In genomic region chr17:73834684-73835343, GRCh38 we compare ENCODE assay signal across 26 cellular contexts.
DNase-seq lines count a peak whose midpoint lies in the region; ATAC-seq and TF ChIP-seq lines count a peak whose summit lies in the region.
"Had no signal": no experiment of that assay in that cellular context is flagged by ENCODE, and none has a peak within 500 bp of the region (broad histone marks: within the 10 kb centered on the region; RNA-seq: fewer than 3 reads in every experiment).

No MANE protein-coding gene starts in this region.

- H3K4me3 ChIP-seq in Caco-2 (ENCODE audit: low read depth, low read length) (no peak overlapping the region), colonic mucosa (no peak overlapping the region), spleen (no peak overlapping the region)
- H3K4me3 ChIP-seq: GM12878, HAP-1 had no signal

- POLR2A ChIA-PET in activated CD8-positive, alpha-beta T cell treated with anti-CD3 and anti-CD28 coated beads for 36 hours (lab: Charles Lee): no interaction called here
- POLR2A ChIA-PET in activated CD8-positive, alpha-beta T cell treated with anti-CD3 and anti-CD28 coated beads, Interleukin-2, amount 10 ng/mL, durations not matched to agents 7 days and 5 days (lab: Charles Lee): no interaction called here
- POLR2A ChIA-PET in Caco-2 (lab: Charles Lee): no interaction called here
- POLR2A ChIA-PET in GM10248 (lab: Yijun Ruan, JAX): interaction anchor here (0.6 kb wide), 1 partner anchor 441 kb away, joined by 7 read pairs; no protein-coding TSS in a partner anchor

- no peaks in the 10 kb centered on the region for H3K27me3 Mint-ChIP-seq in activated CD8-positive, alpha-beta T cell treated with anti-CD3 and anti-CD28 coated beads for 36 hours
- H3K27me3 Mint-ChIP-seq in activated CD8-positive, alpha-beta T cell treated with anti-CD3 and anti-CD28 coated beads, Interleukin-2, amount 10 ng/mL, durations not matched to agents 7 days and 5 days (ENCODE audit: low read depth): peaks cover 2% of the 10 kb centered on the region
- H3K27me3 Mint-ChIP-seq in Caco-2 (ENCODE audit: insufficient read depth, unreplicated experiment): peaks cover 8% of the 10 kb centered on the region
- no peaks in the 10 kb centered on the region for H3K27me3 Mint-ChIP-seq in activated T-helper 2 cell treated with anti-CD3 and anti-CD28 coated beads, Interferon-gamma antibody, Interleukin-2, Interleukin-4, amounts not matched to agents 10 μg/mL and 5 μg/mL and 100 μg/mL, durations not matched to agents 14 hours and 24 hours and 36 hours (ENCODE audit: low read depth)

- DNase-seq in activated CD8-positive, alpha-beta T cell treated with anti-CD3 and anti-CD28 coated beads for 36 hours: no peak
- DNase-seq in activated CD8-positive, alpha-beta T cell treated with anti-CD3 and anti-CD28 coated beads, Interleukin-2, amount 10 ng/mL, durations not matched to agents 7 days and 5 days: no peak
- DNase-seq in Caco-2: no peak
- DNase-seq in colonic mucosa: peak; percentile 61
- peak; percentile 5 for DNase-seq in spleen
- DNase-seq in activated T-helper 2 cell treated with anti-CD3 and anti-CD28 coated beads, Interferon-gamma antibody, Interleukin-2, Interleukin-4, amounts not matched to agents 10 μg/mL and 5 μg/mL and 100 μg/mL, durations not matched to agents 14 hours and 24 hours and 36 hours (ENCODE audit: low spot score): no peak
- DNase-seq in GM10248 (ENCODE audit: extremely low spot score): no peak
- DNase-seq: 8988T, ACHN, BE2C, GOT3, HFFc6, Karpas-422, NCI-H1436, NCI-H187, NCI-H2081 treated with DMSO at 0.1 percent for 48 hours, NCI-H2171 treated with DMSO at 0.1 percent for 48 hours, NCI-H345, NCI-H524, NCI-H774, SK-N-SH had no signal

- no peaks in the 10 kb centered on the region for H3K36me3 ChIP-seq in Caco-2 (ENCODE audit: control insufficient read depth, insufficient read depth, low read length)
- H3K36me3 ChIP-seq in colonic mucosa: no peaks in the 10 kb centered on the region
- no peaks in the 10 kb centered on the region for H3K36me3 ChIP-seq in spleen
- H3K36me3 ChIP-seq: BE2C, HAP-1 had no signal

- BruUV-seq in Caco-2 (replicated peaks; lab: Mats Ljungman, UMichigan): no TSS peak

- H3K9me3 ChIP-seq in Caco-2 (no peaks in the 10 kb centered on the region; the same call in 1 of the 2 replicates), colonic mucosa (no peaks in the 10 kb centered on the region), spleen (peaks cover 0 to 10% (median 2%) of the 10 kb centered on the region in 8 donors)
- H3K9me3 ChIP-seq: BE2C, HAP-1 had no signal

- peaks cover 5% of the 10 kb centered on the region for H3K36me3 Mint-ChIP-seq in activated CD8-positive, alpha-beta T cell treated with anti-CD3 and anti-CD28 coated beads for 36 hours (ENCODE audit: low read depth)
- no peaks in the 10 kb centered on the region for H3K36me3 Mint-ChIP-seq in activated CD8-positive, alpha-beta T cell treated with anti-CD3 and anti-CD28 coated beads, Interleukin-2, amount 10 ng/mL, durations not matched to agents 7 days and 5 days (ENCODE audit: low read depth)
- peaks cover 7% of the 10 kb centered on the region for H3K36me3 Mint-ChIP-seq in Caco-2 (ENCODE audit: insufficient read depth, unreplicated experiment)
- no peaks in the 10 kb centered on the region for H3K36me3 Mint-ChIP-seq in activated T-helper 2 cell treated with anti-CD3 and anti-CD28 coated beads, Interferon-gamma antibody, Interleukin-2, Interleukin-4, amounts not matched to agents 10 μg/mL and 5 μg/mL and 100 μg/mL, durations not matched to agents 14 hours and 24 hours and 36 hours (ENCODE audit: low read depth)
- H3K36me3 Mint-ChIP-seq: CD14-positive monocyte, IgD-negative memory B cell had no signal

- intact Hi-C loops in activated CD8-positive, alpha-beta T cell treated with anti-CD3 and anti-CD28 coated beads for 36 hours (cut with micrococcal nuclease): no loop called here
- intact Hi-C loops in Caco-2 (cut with micrococcal nuclease; ENCODE audit: unreplicated experiment): no loop called here
- intact Hi-C loops in colonic mucosa (cut with DNase I): no loop called here
- intact Hi-C loops in spleen (cut with DNase I; ENCODE audit: low total_unique reads): no loop called here
- intact Hi-C loops in activated T-helper 2 cell treated with anti-CD3 and anti-CD28 coated beads, Interferon-gamma antibody, Interleukin-2, Interleukin-4, amounts not matched to agents 10 μg/mL and 5 μg/mL and 100 μg/mL, durations not matched to agents 14 hours and 24 hours and 36 hours (cut with micrococcal nuclease): no loop called here

- no peak for TF ChIP-seq CTCF in activated CD8-positive, alpha-beta T cell treated with anti-CD3 and anti-CD28 coated beads for 36 hours (IDR thresholded peaks at IDR 0.05)
- TF ChIP-seq CTCF in Caco-2 (IDR thresholded peaks at IDR 0.05; ENCODE audit: insufficient read depth in 1 of 2, low read depth in 1 of 2, low read length in 1 of 2, severe bottlenecking in 1 of 2, unreplicated experiment in 1 of 2) (no peak), colonic mucosa (IDR thresholded peaks at IDR 0.05) (no peak), spleen (IDR thresholded peaks at IDR 0.05 in 8 of 11, conservative IDR thresholded peaks at IDR 0.05 in 3 of 11) (no peak), GM10248 (IDR thresholded peaks at IDR 0.05; ENCODE audit: control extremely low read depth, extremely low read depth, low read depth, missing control alignments) (no peak)

- H3K4me1 Mint-ChIP-seq in activated CD8-positive, alpha-beta T cell treated with anti-CD3 and anti-CD28 coated beads for 36 hours (ENCODE audit: low read depth): peaks cover 23% of the 10 kb centered on the region
- peaks cover 2% of the 10 kb centered on the region for H3K4me1 Mint-ChIP-seq in activated CD8-positive, alpha-beta T cell treated with anti-CD3 and anti-CD28 coated beads, Interleukin-2, amount 10 ng/mL, durations not matched to agents 7 days and 5 days (ENCODE audit: low read depth)
- H3K4me1 Mint-ChIP-seq in Caco-2 (ENCODE audit: low read depth, unreplicated experiment): no peaks in the 10 kb centered on the region
- H3K4me1 Mint-ChIP-seq in activated T-helper 2 cell treated with anti-CD3 and anti-CD28 coated beads, Interferon-gamma antibody, Interleukin-2, Interleukin-4, amounts not matched to agents 10 μg/mL and 5 μg/mL and 100 μg/mL, durations not matched to agents 14 hours and 24 hours and 36 hours (ENCODE audit: low read depth): peaks cover 7% of the 10 kb centered on the region
- H3K4me1 Mint-ChIP-seq: IgD-negative memory B cell had no signal

- CTCF ChIA-PET in activated CD8-positive, alpha-beta T cell treated with anti-CD3 and anti-CD28 coated beads for 36 hours (lab: Charles Lee): no interaction called here
- CTCF ChIA-PET in activated CD8-positive, alpha-beta T cell treated with anti-CD3 and anti-CD28 coated beads, Interleukin-2, amount 10 ng/mL, durations not matched to agents 7 days and 5 days (lab: Charles Lee): no interaction called here
- CTCF ChIA-PET in Caco-2 (lab: Charles Lee) (no interaction called here), GM10248 (lab: Yijun Ruan, JAX) (no interaction called here)

- H3K9ac ChIP-seq in colonic mucosa (ENCODE audit: low read depth in 2 of 2, low read length in 2 of 2): no peak overlapping the region
- H3K9ac ChIP-seq: SK-N-SH had no signal

- no peak overlapping the region for H3K27ac ChIP-seq in colonic mucosa
- no peak overlapping the region for H3K27ac ChIP-seq in spleen

- H3K4me1 ChIP-seq in Caco-2 (no peaks in the 10 kb centered on the region), colonic mucosa (no peaks in the 10 kb centered on the region), spleen (peaks cover 0 to 13% (median 0%) of the 10 kb centered on the region in 6 donors)
- H3K4me1 ChIP-seq: HAP-1 had no signal

- H3K27me3 ChIP-seq in Caco-2 (replicated peaks; ENCODE audit: control insufficient read depth, insufficient read depth, low read length) (no peaks in the 10 kb centered on the region), colonic mucosa (no peaks in the 10 kb centered on the region), spleen (replicated peaks in 1 of 7) (peaks cover 0 to 45% (median 0%) of the 10 kb centered on the region in 7 donors)
- H3K27me3 ChIP-seq: BE2C had no signal

- peaks cover 7% of the 10 kb centered on the region for H3K9me3 Mint-ChIP-seq in activated CD8-positive, alpha-beta T cell treated with anti-CD3 and anti-CD28 coated beads for 36 hours
- H3K9me3 Mint-ChIP-seq in activated CD8-positive, alpha-beta T cell treated with anti-CD3 and anti-CD28 coated beads, Interleukin-2, amount 10 ng/mL, durations not matched to agents 7 days and 5 days (ENCODE audit: insufficient read depth): no peaks in the 10 kb centered on the region
- peaks cover 9% of the 10 kb centered on the region for H3K9me3 Mint-ChIP-seq in Caco-2 (ENCODE audit: unreplicated experiment)
- no peaks in the 10 kb centered on the region for H3K9me3 Mint-ChIP-seq in activated T-helper 2 cell treated with anti-CD3 and anti-CD28 coated beads, Interferon-gamma antibody, Interleukin-2, Interleukin-4, amounts not matched to agents 10 μg/mL and 5 μg/mL and 100 μg/mL, durations not matched to agents 14 hours and 24 hours and 36 hours

- 74 to 82% (median 79%) methylated on average over 17 of the region's 17 CpGs for WGBS in spleen, 5 donors

- ATAC-seq in activated CD8-positive, alpha-beta T cell treated with anti-CD3 and anti-CD28 coated beads for 36 hours: peak; percentile 30
- ATAC-seq in activated CD8-positive, alpha-beta T cell treated with anti-CD3 and anti-CD28 coated beads, Interleukin-2, amount 10 ng/mL, durations not matched to agents 7 days and 5 days: no peak
- ATAC-seq in GM21390 (IDR thresholded peaks at IDR 0.05; ENCODE audit: unreplicated experiment): no peak
- ATAC-seq: GM12878 had no signal

- H3K4me3 Mint-ChIP-seq in activated CD8-positive, alpha-beta T cell treated with anti-CD3 and anti-CD28 coated beads for 36 hours: no peak overlapping the region
- H3K4me3 Mint-ChIP-seq in activated CD8-positive, alpha-beta T cell treated with anti-CD3 and anti-CD28 coated beads, Interleukin-2, amount 10 ng/mL, durations not matched to agents 7 days and 5 days: no peak overlapping the region
- H3K4me3 Mint-ChIP-seq in Caco-2 (ENCODE audit: unreplicated experiment): no peak overlapping the region
- no peak overlapping the region for H3K4me3 Mint-ChIP-seq in activated T-helper 2 cell treated with anti-CD3 and anti-CD28 coated beads, Interferon-gamma antibody, Interleukin-2, Interleukin-4, amounts not matched to agents 10 μg/mL and 5 μg/mL and 100 μg/mL, durations not matched to agents 14 hours and 24 hours and 36 hours (ENCODE audit: low read depth)
- H3K4me3 Mint-ChIP-seq: CD14-positive monocyte, HFFc6, IgD-negative memory B cell had no signal

- TF ChIP-seq POLR2A in spleen (IDR thresholded peaks at IDR 0.05): no peak

- no peak overlapping the region for H3K27ac Mint-ChIP-seq in activated CD8-positive, alpha-beta T cell treated with anti-CD3 and anti-CD28 coated beads for 36 hours
- no peak overlapping the region for H3K27ac Mint-ChIP-seq in activated CD8-positive, alpha-beta T cell treated with anti-CD3 and anti-CD28 coated beads, Interleukin-2, amount 10 ng/mL, durations not matched to agents 7 days and 5 days
- peak overlapping the region; percentile 14 for H3K27ac Mint-ChIP-seq in Caco-2 (ENCODE audit: unreplicated experiment)
- no peak overlapping the region for H3K27ac Mint-ChIP-seq in activated T-helper 2 cell treated with anti-CD3 and anti-CD28 coated beads, Interferon-gamma antibody, Interleukin-2, Interleukin-4, amounts not matched to agents 10 μg/mL and 5 μg/mL and 100 μg/mL, durations not matched to agents 14 hours and 24 hours and 36 hours
- H3K27ac Mint-ChIP-seq: CD14-positive monocyte, HFFc6 had no signal

Comparison
In these comparisons a context has a peak if more than half of its experiments do, and no peak if none do; other contexts are left out.
1. DNase-seq: peak in colonic mucosa (single experiment) and spleen (single experiment); none in activated CD8-positive, alpha-beta T cell treated with anti-CD3 and anti-CD28 coated beads for 36 hours (single experiment), activated CD8-positive, alpha-beta T cell treated with anti-CD3 and anti-CD28 coated beads, Interleukin-2, amount 10 ng/mL, durations not matched to agents 7 days and 5 days (single experiment), Caco-2 (0 of 2), activated T-helper 2 cell treated with anti-CD3 and anti-CD28 coated beads, Interferon-gamma antibody, Interleukin-2, Interleukin-4, amounts not matched to agents 10 μg/mL and 5 μg/mL and 100 μg/mL, durations not matched to agents 14 hours and 24 hours and 36 hours (single experiment) and GM10248 (single experiment).